19 cellular contexts compared by ENCODE assay signal in the genomic region with DNA sequence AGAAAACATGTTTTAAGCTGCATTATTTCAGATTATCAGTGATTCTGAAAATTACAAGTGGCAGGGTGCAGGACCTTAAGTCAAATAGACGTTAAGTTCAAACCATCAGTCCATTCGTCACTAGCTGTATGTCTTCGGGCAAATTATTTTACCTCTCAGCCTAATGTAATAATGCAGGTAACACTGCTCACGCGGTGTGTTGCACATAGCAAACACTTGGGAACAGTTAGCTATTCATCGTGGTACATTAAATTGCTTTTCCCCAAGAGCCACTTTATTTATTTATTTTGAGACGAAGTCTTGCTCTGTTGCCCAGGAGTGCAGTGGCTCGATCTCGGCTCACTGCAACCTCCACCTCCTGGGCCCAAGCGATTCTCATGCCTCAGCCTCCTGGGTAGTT. TPM values are rescaled to one million over a fixed set of nuclear protein-coding genes. Genes with fewer than 3 reads are reported as not detected.
DNase-seq lines count a peak whose midpoint lies in the region; ATAC-seq, FAIRE-seq and TF ChIP-seq lines count a peak whose summit lies in the region.
"Had no signal": no experiment of that assay in that cellular context is flagged by ENCODE, and none has a peak within 500 bp of the region (broad histone marks: within the 10 kb centered on the region; RNA-seq: fewer than 3 reads in every experiment).

No MANE protein-coding gene starts in this region.

- peaks cover 78% of the 10 kb centered on the region for H3F3A ChIP-seq in GM23248 (ENCODE audit: insufficient read depth)

- TF ChIP-seq POLR2A in prostate gland (IDR thresholded peaks at IDR 0.05): no peak

- H3K36me3 ChIP-seq in GM23248 (ENCODE audit: low read depth) (peaks cover 34% of the 10 kb centered on the region), brain microvascular endothelial cell (replicated peaks) (peaks cover 72% of the 10 kb centered on the region), prostate gland (peaks cover 3 to 14% of the 10 kb centered on the region in 2 donors)

- H3K4me2 ChIP-seq in GM23248 (ENCODE audit: unreplicated experiment): peak overlapping the region; percentile 55
- H3K4me2 ChIP-seq: GM23338 had no signal

- no peak for ATAC-seq in HG02623 (IDR thresholded peaks at IDR 0.05; ENCODE audit: unreplicated experiment)
- ATAC-seq in HG03457 (IDR thresholded peaks at IDR 0.05; ENCODE audit: unreplicated experiment): no peak
- ATAC-seq: activated T-cell treated with anti-CD3 and anti-CD28 coated beads, Interleukin-2, amount 50 U/mL, for 4 hours; foreskin keratinocyte; GM23338 had no signal

- in situ Hi-C loops in GM23248 (cut with MboI): loop anchor here (5.0 kb wide), 1 partner anchor 127 kb away; no protein-coding TSS in a partner anchor
- in situ Hi-C loops in brain microvascular endothelial cell (cut with HindIII; ENCODE audit: low pct_ligation_motif_present, low sequenced_read_pairs): no loop called here

- no peaks in the 10 kb centered on the region for H3K9me3 ChIP-seq in GM23248 (ENCODE audit: low read depth)
- no peaks in the 10 kb centered on the region for H3K9me3 ChIP-seq in prostate gland

- no peak overlapping the region for H3K9ac ChIP-seq in GM23248

- FAIRE-seq in frontal cortex (lab: Jason Lieb, UNC): no peak
- FAIRE-seq: GM18507 had no signal

- H3K79me2 ChIP-seq in GM23248 (ENCODE audit: insufficient read depth): peaks cover 13% of the 10 kb centered on the region; the same call in 1 of the 2 replicates

- peak overlapping the region; percentile 71; the same call in 1 of the 2 replicates for H3K27ac ChIP-seq in 22Rv1
- peak overlapping the region; percentile 65 for H3K27ac ChIP-seq in GM23248
- peak overlapping the region; percentile 43 for H3K27ac ChIP-seq in brain microvascular endothelial cell
- no peak overlapping the region for H3K27ac ChIP-seq in prostate gland
- H3K27ac ChIP-seq: foreskin keratinocyte had no signal

- H3K4me3 ChIP-seq in GM23248 (no peak overlapping the region), brain microvascular endothelial cell (ENCODE audit: low read depth, low read length) (no peak overlapping the region), prostate gland (no peak overlapping the region)
- H3K4me3 ChIP-seq: GM23338 had no signal

- no peaks in the 10 kb centered on the region for H3K27me3 ChIP-seq in GM23248 (replicated peaks; ENCODE audit: insufficient read depth)
- no peaks in the 10 kb centered on the region for H3K27me3 ChIP-seq in brain microvascular endothelial cell (replicated peaks)
- H3K27me3 ChIP-seq in prostate gland (replicated peaks; ENCODE audit: insufficient read depth): no peaks in the 10 kb centered on the region
- H3K27me3 ChIP-seq: foreskin keratinocyte had no signal

- H4K20me1 ChIP-seq in GM23248 (ENCODE audit: insufficient read depth): no peaks in the 10 kb centered on the region

- TF ChIP-seq CTCF in 22Rv1 (IDR thresholded peaks at IDR 0.05) (no peak), brain microvascular endothelial cell (IDR thresholded peaks at IDR 0.05; ENCODE audit: low read depth, low read length, missing control alignments) (no peak), prostate gland (IDR thresholded peaks at IDR 0.05) (no peak)

- no peak for DNase-seq in GM23248
- DNase-seq in brain microvascular endothelial cell: no peak
- peak; percentile 35 for DNase-seq in prostate gland (ENCODE audit: low spot score)
- DNase-seq in frontal cortex (ENCODE audit: low spot score in 2 of 2): no peak
- no peak for DNase-seq in iPS-NIHi7 (ENCODE audit: extremely low spot score)
- DNase-seq: activated naive CD4-positive, alpha-beta T cell treated with Interleukin-2 at 50 U/mL for 16 hours; activated T-cell treated with anti-CD3 and anti-CD28 coated beads, Interleukin-2, amount 50 U/mL, for 4 hours; amygdala; caudate nucleus; CD4-positive, alpha-beta T cell; hippocampal formation; NCI-H1436; NCI-H2171 had no signal

- intact Hi-C loops in prostate gland (cut with DNase I): no loop called here

- peaks cover 27% of the 10 kb centered on the region for H3K4me1 ChIP-seq in GM23248 (ENCODE audit: insufficient read depth)
- no peaks in the 10 kb centered on the region for H3K4me1 ChIP-seq in prostate gland (replicated peaks)

- no peaks in the 10 kb centered on the region for H3K9me2 ChIP-seq in GM23248 (ENCODE audit: insufficient read depth)

- 81 to 85% methylated on average over 10 of the region's 10 CpGs for WGBS in GM23248 (ENCODE audit: low coverage in 1 of 2, low lambda C conversion rate in 2 of 2, missing lambda C conversion rate in 2 of 2), 2 experiments
- 57% methylated on average over 10 of the region's 10 CpGs for WGBS in prostate gland

- no peak overlapping the region for H2AFZ ChIP-seq in GM23248
- H2AFZ ChIP-seq: GM23338 had no signal

RNA-seq across cellular contexts. Expression of a gene that starts 10.1 kb away (rescaled TPM):
- total RNA-seq in GM23248 (2014; rRNA removed; shearing (Covaris generic)): 104 and 125 TPM in 2 replicates
- polyA plus RNA-seq in GM23248 (2016; fragmentation: Nextera tagmentation; extraction: Ambion mirVana): 193 and 217 TPM in 2 replicates
- 100 to 1,000 TPM; 103 to 134 TPM for total RNA-seq in prostate gland
- total RNA-seq in frontal cortex: 55.4 TPM

RNA-seq across cellular contexts. Expression of a gene that starts 12.2 kb away (rescaled TPM):
- total RNA-seq in GM23248 (2014; rRNA removed; shearing (Covaris generic)): 74.7 and 81.3 TPM in 2 replicates
- polyA plus RNA-seq in GM23248 (2016; fragmentation: Nextera tagmentation; extraction: Ambion mirVana): 62.7 and 65.4 TPM in 2 replicates
- total RNA-seq in prostate gland (10 to 100 TPM; 17.8 to 52.7 TPM), frontal cortex (22.4 TPM)

RNA-seq across cellular contexts. Expression of a gene that starts 28.3 kb away (rescaled TPM):
- 1.7 TPM in 1 of 2 replicates, not detected in the other for total RNA-seq in GM23248 (2014; rRNA removed; shearing (Covaris generic))
- 1.0 and 1.2 TPM in 2 replicates for polyA plus RNA-seq in GM23248 (2016; fragmentation: Nextera tagmentation; extraction: Ambion mirVana)
- total RNA-seq in prostate gland: 100 to 1,000 TPM in 1 of 2 donors, 10 to 100 TPM in 1; 44.4 to 108 TPM
- 0.82 TPM for total RNA-seq in frontal cortex

RNA-seq across cellular contexts. Expression of a gene that starts 35.1 kb away (rescaled TPM):
- 50.3 and 59.0 TPM in 2 replicates for total RNA-seq in GM23248 (2014; rRNA removed; shearing (Covaris generic))
- polyA plus RNA-seq in GM23248 (2016; fragmentation: Nextera tagmentation; extraction: Ambion mirVana): 287 and 289 TPM in 2 replicates
- total RNA-seq in prostate gland (10 to 100 TPM in 1 of 2 donors, 1 to 10 TPM in 1; 8.4 to 27.0 TPM), frontal cortex (3.3 TPM)

RNA-seq across cellular contexts. Expression of a gene that starts 46.5 kb away (rescaled TPM):
- total RNA-seq in GM23248 (2014; rRNA removed; shearing (Covaris generic)): 159 and 178 TPM in 2 replicates
- polyA plus RNA-seq in GM23248 (2016; fragmentation: Nextera tagmentation; extraction: Ambion mirVana): 294 and 308 TPM in 2 replicates
- total RNA-seq in prostate gland (100 to 1,000 TPM; 161 to 201 TPM), frontal cortex (51.8 TPM)

Comparison
In these comparisons a context has a peak if more than half of its experiments do, and no peak if none do; other contexts are left out.
1. H3K27ac ChIP-seq: peak in 22Rv1 (single experiment), GM23248 (single experiment) and brain microvascular endothelial cell (single experiment); none in prostate gland (0 of 2).
2. RNA of a gene that starts 28.3 kb away (total RNA-seq): 44.4 to 108 TPM in prostate gland; 1.7 TPM in GM23248 and 0.82 TPM in frontal cortex (single experiment); every median in the first group is over 10 times any median in the second.